ENCODE assay signal across 1 cellular context in genomic region chr6:13488015-13488895, GRCh38.
TF ChIP-seq lines count a peak whose summit lies in the region.

No MANE protein-coding gene starts in this region.

TF ChIP-seq in HEK293, 187 proteins besides CTCF, POLR2A, EP300 and RAD21 (continued from another document):
- TF ChIP-seq PRDM10 (tag by site-specific recombination; IDR thresholded peaks at IDR 0.05) = peak; percentile 26; the same call in 1 of the 2 replicates
- no peak for TF ChIP-seq ZNF146 (tag by site-specific recombination; IDR thresholded peaks at IDR 0.05)
- peak; percentile 28; the same call in 1 of the 2 replicates for TF ChIP-seq SP7 (tag by site-specific recombination; IDR thresholded peaks at IDR 0.05)
- TF ChIP-seq ZNF423 (tag by site-specific recombination; IDR thresholded peaks at IDR 0.05) = peak; percentile 42; the same call in 1 of the 2 replicates
- TF ChIP-seq ZBTB8A (tag by site-specific recombination; IDR thresholded peaks at IDR 0.05) = peak; percentile 29; the same call in 1 of the 2 replicates
- TF ChIP-seq REPIN1 (tag by site-specific recombination; IDR thresholded peaks at IDR 0.05; ENCODE audit: low read depth) = peak; percentile 57; the same call in 1 of the 2 replicates
- peak; percentile 92 for TF ChIP-seq ZFHX2 (tag by site-specific recombination; conservative IDR thresholded peaks at IDR 0.05)
- peak; percentile 61; the same call in 1 of the 2 replicates for TF ChIP-seq ZNF24 (tag by site-specific recombination; IDR thresholded peaks at IDR 0.05)
- TF ChIP-seq, protein P1, sequence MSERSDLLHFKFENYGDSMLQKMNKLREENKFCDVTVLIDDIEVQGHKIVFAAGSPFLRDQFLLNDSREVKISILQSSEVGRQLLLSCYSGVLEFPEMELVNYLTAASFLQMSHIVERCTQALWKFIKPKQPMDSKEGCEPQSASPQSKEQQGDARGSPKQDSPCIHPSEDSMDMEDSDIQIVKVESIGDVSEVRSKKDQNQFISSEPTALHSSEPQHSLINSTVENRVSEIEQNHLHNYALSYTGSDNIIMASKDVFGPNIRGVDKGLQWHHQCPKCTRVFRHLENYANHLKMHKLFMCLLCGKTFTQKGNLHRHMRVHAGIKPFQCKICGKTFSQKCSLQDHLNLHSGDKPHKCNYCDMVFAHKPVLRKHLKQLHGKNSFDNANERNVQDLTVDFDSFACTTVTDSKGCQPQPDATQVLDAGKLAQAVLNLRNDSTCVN (tag by site-specific recombination; optimal IDR thresholded peaks at IDR 0.05) = peak; percentile 69
- TF ChIP-seq FEZF1 (tag by site-specific recombination; IDR thresholded peaks at IDR 0.05) = no peak
- no peak for TF ChIP-seq ZNF132 (tag by site-specific recombination; IDR thresholded peaks at IDR 0.05; ENCODE audit: borderline replicate concordance)
- peak; percentile 88 for TF ChIP-seq SCRT2 (tag by site-specific recombination; IDR thresholded peaks at IDR 0.05)
- peak; percentile 34; the same call in 1 of the 2 replicates for TF ChIP-seq ZNF121 (tag by site-specific recombination; IDR thresholded peaks at IDR 0.05)
